1 cellular context compared by ENCODE assay signal in genomic region chr2:171530378-171530777, GRCh38.
TF ChIP-seq lines count a peak whose summit lies in the region.

No MANE protein-coding gene starts in this region.

TF ChIP-seq in SK-N-SH, 30 proteins besides CTCF, POLR2A, EP300 and RAD21 (continued from another document):
- TF ChIP-seq USF2 (IDR thresholded peaks at IDR 0.05; ENCODE audit: borderline replicate concordance, low read depth, low read length), result no peak
- TF ChIP-seq EZH2phosphoT487 (IDR thresholded peaks at IDR 0.05; ENCODE audit: borderline replicate concordance, low read depth), result no peak
- TF ChIP-seq RCOR1 (IDR thresholded peaks at IDR 0.05; ENCODE audit: low read length), result no peak
- TF ChIP-seq GATA2 (CRISPR knock-in tag; IDR thresholded peaks at IDR 0.05), result no peak
- TF ChIP-seq FOXM1 (IDR thresholded peaks at IDR 0.05; ENCODE audit: low read depth), result no peak
- no peak for TF ChIP-seq RFX5 (IDR thresholded peaks at IDR 0.05; ENCODE audit: low read length)
- TF ChIP-seq CHD2 (IDR thresholded peaks at IDR 0.05; ENCODE audit: low read length, partially characterized antibody), result no peak
- no peak for TF ChIP-seq TAF1 (IDR thresholded peaks at IDR 0.05; ENCODE audit: borderline replicate concordance, low read depth, low read length)
- TF ChIP-seq SIN3A (IDR thresholded peaks at IDR 0.05; ENCODE audit: borderline replicate concordance, low read depth, low read length), result no peak
- TF ChIP-seq FOSL2 (IDR thresholded peaks at IDR 0.05; ENCODE audit: borderline replicate concordance, low read depth), result no peak
- TF ChIP-seq FOXJ3 (CRISPR knock-in tag; IDR thresholded peaks at IDR 0.05), result no peak
